Comparison of ENCODE assay signal across 25 cellular contexts in the genomic region with DNA sequence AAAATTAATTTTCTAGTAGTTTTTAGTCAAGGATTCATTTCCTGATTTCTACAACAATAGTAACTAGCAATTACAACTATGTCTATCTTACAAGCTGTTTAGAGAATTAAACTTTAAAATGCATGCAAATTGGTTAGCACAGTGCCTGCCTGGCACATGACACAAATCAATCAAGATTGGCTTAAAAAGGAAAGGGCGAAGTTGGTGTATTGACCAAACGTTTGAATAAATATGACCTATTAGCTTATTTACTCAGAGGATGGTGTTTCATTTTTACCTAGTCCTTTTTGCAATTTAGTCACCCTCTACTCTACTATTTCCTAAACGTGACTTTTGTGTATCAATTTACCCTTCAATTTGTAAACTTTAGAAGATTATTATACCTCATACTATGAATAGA.
A peak's percentile ranks its signal among the peaks of the same experiment; 100 is the strongest.
DNase-seq lines count a peak whose midpoint lies in the region; ATAC-seq and TF ChIP-seq lines count a peak whose summit lies in the region.
"Had no signal": no experiment of that assay in that cellular context is flagged by ENCODE, and none has a peak within 500 bp of the region (broad histone marks: within the 10 kb centered on the region; RNA-seq: fewer than 3 reads in every experiment).

No MANE protein-coding gene starts in this region.

- no peaks in the 10 kb centered on the region for H3K27me3 ChIP-seq in liver (ENCODE audit: control insufficient read depth in 4 of 4, insufficient read depth in 4 of 4, low read length in 3 of 4)
- H3K27me3 ChIP-seq: BE2C, BLaER1 had no signal

- CTCF ChIA-PET in MCF 10A (lab: Yijun Ruan, JAX): interaction anchor here (0.7 to 1.0 kb wide), 2 partner anchors 21 to 30 kb away, joined by 3 read pairs; no protein-coding TSS in a partner anchor

- H3K9ac ChIP-seq in liver (ENCODE audit: low read depth in 1 of 2, low read length in 2 of 2): peak overlapping the region; percentile 25 to 36
- H3K9ac ChIP-seq: BLaER1 had no signal

- ATAC-seq in left lobe of liver: peak; percentile 80
- no peak for ATAC-seq in HG02759 (IDR thresholded peaks at IDR 0.05; ENCODE audit: unreplicated experiment)
- ATAC-seq: GM12878 had no signal

- H3K27ac ChIP-seq in liver (ENCODE audit: low read depth in 1 of 2, low read length in 2 of 2): peak overlapping the region; percentile 62 to 69
- H3K27ac ChIP-seq: BLaER1 had no signal

- BruUV-seq in MCF 10A (replicated peaks; lab: Mats Ljungman, UMichigan): no TSS peak

- peaks cover 4 to 29% (median 16%) of the 10 kb centered on the region in 4 donors for H3K4me1 ChIP-seq in liver (ENCODE audit: control insufficient read depth in 4 of 4, insufficient read depth in 4 of 4, low read length in 3 of 4)
- H3K4me1 ChIP-seq: BE2C, BLaER1 had no signal

- POLR2A ChIA-PET in MCF 10A (lab: Yijun Ruan, JAX): no interaction called here

- H3K4me3 ChIP-seq in liver (ENCODE audit: low read depth in 1 of 3, low read length in 3 of 3): no peak overlapping the region
- H3K4me3 ChIP-seq: BLaER1, GM12878 had no signal

- no peak overlapping the region for H3K27ac Mint-ChIP-seq in MCF 10A (ENCODE audit: low read depth, unreplicated experiment)
- H3K27ac Mint-ChIP-seq: CD14-positive monocyte; CD4-positive, alpha-beta memory T cell; CD4-positive, CD25-positive, alpha-beta regulatory T cell; CD8-positive, alpha-beta memory T cell had no signal

- H3K4me1 Mint-ChIP-seq in MCF 10A (ENCODE audit: insufficient read depth, unreplicated experiment): peaks cover 5% of the 10 kb centered on the region
- H3K4me1 Mint-ChIP-seq: CD14-positive monocyte; CD8-positive, alpha-beta memory T cell had no signal

- intact Hi-C loops in MCF 10A (cut with micrococcal nuclease): no loop called here

- no peaks in the 10 kb centered on the region for H3K27me3 Mint-ChIP-seq in MCF 10A (ENCODE audit: insufficient read depth, unreplicated experiment)
- H3K27me3 Mint-ChIP-seq: CD4-positive, alpha-beta memory T cell had no signal

- TF ChIP-seq RAD21 in liver (IDR thresholded peaks at IDR 0.05): peak; percentile 10 to 42

- 28% methylated on average over 3 of the region's 3 CpGs for WGBS in liver

- H3K36me3 ChIP-seq in liver (ENCODE audit: control insufficient read depth in 4 of 4, insufficient read depth in 3 of 4, low read depth in 1 of 4, low read length in 3 of 4): peaks cover 0 to 7% (median 1%) of the 10 kb centered on the region in 4 donors
- H3K36me3 ChIP-seq: BE2C, BLaER1 had no signal

- H3K36me3 Mint-ChIP-seq in MCF 10A (ENCODE audit: insufficient read depth, unreplicated experiment): no peaks in the 10 kb centered on the region
- H3K36me3 Mint-ChIP-seq: CD14-positive monocyte; CD4-positive, alpha-beta memory T cell; CD4-positive, CD25-positive, alpha-beta regulatory T cell; CD8-positive, alpha-beta memory T cell had no signal

- no peak for TF ChIP-seq CTCF in liver (IDR thresholded peaks at IDR 0.05; ENCODE audit: low read depth, low read length, missing input control)
- no peak for TF ChIP-seq CTCF in MCF 10A (IDR thresholded peaks at IDR 0.05; ENCODE audit: unreplicated experiment)

- peak; percentile 15 for DNase-seq in NCI-H69 (lab: John Stamatoyannopoulos, UW)
- DNase-seq in left lobe of liver (ENCODE audit: low spot score): peak; percentile 53
- peak; percentile 37 for DNase-seq in mucosa of gallbladder (ENCODE audit: low spot score)
- no peak for DNase-seq in MCF 10A (ENCODE audit: unreplicated experiment)
- no peak for DNase-seq in DMS 273 (lab: John Stamatoyannopoulos, UW; ENCODE audit: unreplicated experiment)
- DNase-seq: 8988T; ACHN; BE2C; C1 segment of cervical spinal cord; CD4-positive, alpha-beta memory T cell; CD4-positive, CD25-positive, alpha-beta regulatory T cell; CD8-positive, alpha-beta memory T cell; COR-L47; DMS 273 treated with DMSO at 0.1 percent for 48 hours; DMS153; DMS53; DMS79; DND-41; EL; GDM1 had no signal

- H3K9me3 ChIP-seq in liver (ENCODE audit: control insufficient read depth in 4 of 4, low read length in 3 of 4): no peaks in the 10 kb centered on the region
- H3K9me3 ChIP-seq: BE2C, BLaER1 had no signal

- no peak overlapping the region for H3K4me3 Mint-ChIP-seq in MCF 10A (ENCODE audit: unreplicated experiment)
- H3K4me3 Mint-ChIP-seq: CD14-positive monocyte; CD4-positive, alpha-beta memory T cell; CD4-positive, CD25-positive, alpha-beta regulatory T cell; CD8-positive, alpha-beta memory T cell had no signal

- H3K9me3 Mint-ChIP-seq in MCF 10A (ENCODE audit: unreplicated experiment): no peaks in the 10 kb centered on the region
- H3K9me3 Mint-ChIP-seq: CD4-positive, CD25-positive, alpha-beta regulatory T cell; CD8-positive, alpha-beta memory T cell had no signal

TF ChIP-seq in liver, 16 proteins besides CTCF, POLR2A, EP300 and RAD21:
- peak; percentile 100 for TF ChIP-seq FOXA2 (IDR thresholded peaks at IDR 0.05)
- TF ChIP-seq, protein P1, sequence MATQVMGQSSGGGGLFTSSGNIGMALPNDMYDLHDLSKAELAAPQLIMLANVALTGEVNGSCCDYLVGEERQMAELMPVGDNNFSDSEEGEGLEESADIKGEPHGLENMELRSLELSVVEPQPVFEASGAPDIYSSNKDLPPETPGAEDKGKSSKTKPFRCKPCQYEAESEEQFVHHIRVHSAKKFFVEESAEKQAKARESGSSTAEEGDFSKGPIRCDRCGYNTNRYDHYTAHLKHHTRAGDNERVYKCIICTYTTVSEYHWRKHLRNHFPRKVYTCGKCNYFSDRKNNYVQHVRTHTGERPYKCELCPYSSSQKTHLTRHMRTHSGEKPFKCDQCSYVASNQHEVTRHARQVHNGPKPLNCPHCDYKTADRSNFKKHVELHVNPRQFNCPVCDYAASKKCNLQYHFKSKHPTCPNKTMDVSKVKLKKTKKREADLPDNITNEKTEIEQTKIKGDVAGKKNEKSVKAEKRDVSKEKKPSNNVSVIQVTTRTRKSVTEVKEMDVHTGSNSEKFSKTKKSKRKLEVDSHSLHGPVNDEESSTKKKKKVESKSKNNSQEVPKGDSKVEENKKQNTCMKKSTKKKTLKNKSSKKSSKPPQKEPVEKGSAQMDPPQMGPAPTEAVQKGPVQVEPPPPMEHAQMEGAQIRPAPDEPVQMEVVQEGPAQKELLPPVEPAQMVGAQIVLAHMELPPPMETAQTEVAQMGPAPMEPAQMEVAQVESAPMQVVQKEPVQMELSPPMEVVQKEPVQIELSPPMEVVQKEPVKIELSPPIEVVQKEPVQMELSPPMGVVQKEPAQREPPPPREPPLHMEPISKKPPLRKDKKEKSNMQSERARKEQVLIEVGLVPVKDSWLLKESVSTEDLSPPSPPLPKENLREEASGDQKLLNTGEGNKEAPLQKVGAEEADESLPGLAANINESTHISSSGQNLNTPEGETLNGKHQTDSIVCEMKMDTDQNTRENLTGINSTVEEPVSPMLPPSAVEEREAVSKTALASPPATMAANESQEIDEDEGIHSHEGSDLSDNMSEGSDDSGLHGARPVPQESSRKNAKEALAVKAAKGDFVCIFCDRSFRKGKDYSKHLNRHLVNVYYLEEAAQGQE (IDR thresholded peaks at IDR 0.05): peak; percentile 50
- peak; percentile 62 for TF ChIP-seq ZBTB33 (IDR thresholded peaks at IDR 0.05)
- peak; percentile 82 to 89 for TF ChIP-seq HNF4A (conservative IDR thresholded peaks at IDR 0.05)
- TF ChIP-seq NR2F2 (IDR thresholded peaks at IDR 0.05): peak; percentile 46
- TF ChIP-seq SP1 (IDR thresholded peaks at IDR 0.05): peak; percentile 86
- peak in 1 of 2 donors; percentile 38 for TF ChIP-seq GABPA (IDR thresholded peaks at IDR 0.05 in 1 of 2, conservative IDR thresholded peaks at IDR 0.05 in 1 of 2)
- peak; percentile 66 for TF ChIP-seq YY1 (IDR thresholded peaks at IDR 0.05)
- TF ChIP-seq EGR1 (IDR thresholded peaks at IDR 0.05; ENCODE audit: low read depth in 2 of 2): peak in 1 of 2 donors; percentile 52
- peak; percentile 100 for TF ChIP-seq FOXA1 (IDR thresholded peaks at IDR 0.05)
- TF ChIP-seq ATF3 (IDR thresholded peaks at IDR 0.05): peak; percentile 36
- peak; percentile 43 for TF ChIP-seq HNF4G (IDR thresholded peaks at IDR 0.05)
- peak; percentile 80 to 88 for TF ChIP-seq RXRA (IDR thresholded peaks at IDR 0.05)
- TF ChIP-seq JUND (IDR thresholded peaks at IDR 0.05): peak; percentile 62 to 82
- no peak for TF ChIP-seq TAF1 (conservative IDR thresholded peaks at IDR 0.05)
- TF ChIP-seq, protein P2, sequence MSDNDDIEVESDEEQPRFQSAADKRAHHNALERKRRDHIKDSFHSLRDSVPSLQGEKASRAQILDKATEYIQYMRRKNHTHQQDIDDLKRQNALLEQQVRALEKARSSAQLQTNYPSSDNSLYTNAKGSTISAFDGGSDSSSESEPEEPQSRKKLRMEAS (IDR thresholded peaks at IDR 0.05): peak; percentile 68

Comparison
In these comparisons a context has a peak if more than half of its experiments do, and no peak if none do; other contexts are left out.
1. DNase-seq: peak in NCI-H69 (single experiment), left lobe of liver (single experiment) and mucosa of gallbladder (single experiment); none in MCF 10A (single experiment) and DMS 273 (single experiment).